In the genomic region with DNA sequence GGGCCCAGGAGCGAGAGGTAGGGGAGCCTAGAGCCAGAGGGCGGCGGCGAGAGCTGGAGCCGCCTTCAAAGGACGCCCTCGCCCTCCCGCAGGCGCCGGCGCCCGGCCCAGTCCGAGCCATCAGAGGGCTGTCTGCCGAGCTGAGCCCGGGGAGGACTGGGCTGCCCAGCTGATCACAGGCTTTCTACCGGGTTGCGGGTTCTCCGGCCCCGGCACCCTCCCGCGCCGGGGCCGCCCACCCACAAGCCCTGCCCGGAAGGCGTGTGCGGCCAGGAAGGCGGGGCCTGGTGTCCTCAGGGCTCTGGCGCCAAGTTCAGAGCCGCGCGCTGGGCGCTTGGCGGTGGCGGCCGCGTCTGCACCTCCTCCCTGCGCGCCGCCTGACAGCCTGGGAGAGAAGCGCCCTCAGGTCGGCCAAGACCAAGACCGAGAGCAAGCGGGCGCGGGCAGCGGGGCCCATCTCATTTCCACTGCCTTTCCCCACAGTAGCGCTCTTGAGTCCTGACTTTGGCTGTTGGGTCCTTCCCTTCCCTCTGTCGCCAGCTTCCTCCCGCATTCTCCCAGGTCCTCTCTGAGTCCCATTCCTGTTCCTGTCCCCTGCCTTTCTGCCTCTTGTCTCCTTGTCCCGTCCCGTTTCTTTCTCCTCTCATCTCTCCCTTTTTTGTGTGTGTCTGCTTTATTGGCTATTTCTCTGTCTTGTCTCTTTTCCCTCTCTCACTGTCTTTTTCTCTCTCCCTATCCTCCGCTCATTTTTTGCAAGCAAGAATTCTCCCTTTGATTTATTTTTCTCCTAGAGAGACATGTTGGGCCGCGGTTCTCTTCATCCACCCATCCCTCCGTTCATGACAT, we compare ENCODE assay signal across 1 cellular context.
TF ChIP-seq lines count a peak whose summit lies in the region.

No MANE protein-coding gene starts in this region.

TF ChIP-seq in K562, 482 proteins besides CTCF, POLR2A, EP300 and RAD21 (continued from another document and continues in another):
- TF ChIP-seq, protein P1, sequence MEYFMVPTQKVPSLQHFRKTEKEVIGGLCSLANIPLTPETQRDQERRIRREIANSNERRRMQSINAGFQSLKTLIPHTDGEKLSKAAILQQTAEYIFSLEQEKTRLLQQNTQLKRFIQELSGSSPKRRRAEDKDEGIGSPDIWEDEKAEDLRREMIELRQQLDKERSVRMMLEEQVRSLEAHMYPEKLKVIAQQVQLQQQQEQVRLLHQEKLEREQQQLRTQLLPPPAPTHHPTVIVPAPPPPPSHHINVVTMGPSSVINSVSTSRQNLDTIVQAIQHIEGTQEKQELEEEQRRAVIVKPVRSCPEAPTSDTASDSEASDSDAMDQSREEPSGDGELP (CRISPR knock-in tag; IDR thresholded peaks at IDR 0.05; ENCODE audit: borderline replicate concordance) = peak; percentile 86; the same call in 1 of the 2 replicates
- TF ChIP-seq ZC3H8 (IDR thresholded peaks at IDR 0.05) (no peak), SMARCA5 (IDR thresholded peaks at IDR 0.05) (peak; percentile 87), ZNF274 (IDR thresholded peaks at IDR 0.05; ENCODE audit: borderline replicate concordance, low read depth, low read length) (no peak), ARID1B (IDR thresholded peaks at IDR 0.05) (peak; percentile 51), CSDE1 (IDR thresholded peaks at IDR 0.05) (0 out of 4 replicates have a peak, but pooled peaks have one; percentile 45 to 62), NCOA2 (IDR thresholded peaks at IDR 0.05; ENCODE audit: partially characterized antibody in 2 of 2) (no peak), ERF (CRISPR knock-in tag; IDR thresholded peaks at IDR 0.05) (no peak), ELF4 (CRISPR knock-in tag; IDR thresholded peaks at IDR 0.05) (peak; percentile 67; the same call in 1 of the 2 replicates), GATAD2B (IDR thresholded peaks at IDR 0.05; ENCODE audit: borderline replicate concordance) (no peak), KHSRP (IDR thresholded peaks at IDR 0.05) (no peak), MTA3 (IDR thresholded peaks at IDR 0.05; ENCODE audit: borderline replicate concordance) (peak; percentile 63; the same call in 1 of the 2 replicates), SMAD1 (IDR thresholded peaks at IDR 0.05; ENCODE audit: low read depth, low read length, partially characterized antibody) (no peak), FOXJ2 (tag; IDR thresholded peaks at IDR 0.05) (no peak), ZFP36 (IDR thresholded peaks at IDR 0.05; ENCODE audit: low read depth, low read length, partially characterized antibody) (no peak), TRIM24 (IDR thresholded peaks at IDR 0.05) (peak; percentile 20 to 59; a peak in 2 of 4 replicates), CHCHD3 (CRISPR knock-in tag; IDR thresholded peaks at IDR 0.05) (no peak), OTX1 (CRISPR knock-in tag; IDR thresholded peaks at IDR 0.05) (peak; percentile 90; the same call in 1 of the 2 replicates), U2AF1 (optimal IDR thresholded peaks at IDR 0.05; ENCODE audit: low read depth, low read length) (no peak), ZFPM2 (CRISPR knock-in tag; IDR thresholded peaks at IDR 0.05) (no peak), BACH1 (tag; IDR thresholded peaks at IDR 0.05) (no peak), NFYB (IDR thresholded peaks at IDR 0.05; ENCODE audit: extremely low read depth, insufficient read length) (no peak), RBM39 (optimal IDR thresholded peaks at IDR 0.05; ENCODE audit: low read depth, low read length) (no peak), ARHGAP35 (IDR thresholded peaks at IDR 0.05; ENCODE audit: partially characterized antibody) (peak; percentile 76), HDAC8 (tag; IDR thresholded peaks at IDR 0.05) (0 out of 2 replicates have a peak, but pooled peaks have one; percentile 28), TBP (optimal IDR thresholded peaks at IDR 0.05; ENCODE audit: low read depth, low read length) (no peak), MIER1 (IDR thresholded peaks at IDR 0.05; ENCODE audit: low read depth) (peak; percentile 44; the same call in 1 of the 2 replicates), PTRF (tag; IDR thresholded peaks at IDR 0.05) (no peak), XRCC5 (IDR thresholded peaks at IDR 0.05; ENCODE audit: low read depth, low read length) (0 out of 2 replicates have a peak, but pooled peaks have one; percentile 23)
- TF ChIP-seq, protein P2, sequence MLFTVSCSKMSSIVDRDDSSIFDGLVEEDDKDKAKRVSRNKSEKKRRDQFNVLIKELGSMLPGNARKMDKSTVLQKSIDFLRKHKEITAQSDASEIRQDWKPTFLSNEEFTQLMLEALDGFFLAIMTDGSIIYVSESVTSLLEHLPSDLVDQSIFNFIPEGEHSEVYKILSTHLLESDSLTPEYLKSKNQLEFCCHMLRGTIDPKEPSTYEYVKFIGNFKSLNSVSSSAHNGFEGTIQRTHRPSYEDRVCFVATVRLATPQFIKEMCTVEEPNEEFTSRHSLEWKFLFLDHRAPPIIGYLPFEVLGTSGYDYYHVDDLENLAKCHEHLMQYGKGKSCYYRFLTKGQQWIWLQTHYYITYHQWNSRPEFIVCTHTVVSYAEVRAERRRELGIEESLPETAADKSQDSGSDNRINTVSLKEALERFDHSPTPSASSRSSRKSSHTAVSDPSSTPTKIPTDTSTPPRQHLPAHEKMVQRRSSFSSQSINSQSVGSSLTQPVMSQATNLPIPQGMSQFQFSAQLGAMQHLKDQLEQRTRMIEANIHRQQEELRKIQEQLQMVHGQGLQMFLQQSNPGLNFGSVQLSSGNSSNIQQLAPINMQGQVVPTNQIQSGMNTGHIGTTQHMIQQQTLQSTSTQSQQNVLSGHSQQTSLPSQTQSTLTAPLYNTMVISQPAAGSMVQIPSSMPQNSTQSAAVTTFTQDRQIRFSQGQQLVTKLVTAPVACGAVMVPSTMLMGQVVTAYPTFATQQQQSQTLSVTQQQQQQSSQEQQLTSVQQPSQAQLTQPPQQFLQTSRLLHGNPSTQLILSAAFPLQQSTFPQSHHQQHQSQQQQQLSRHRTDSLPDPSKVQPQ (CRISPR knock-in tag; IDR thresholded peaks at IDR 0.05; ENCODE audit: borderline replicate concordance) = no peak
- TF ChIP-seq, protein P3, sequence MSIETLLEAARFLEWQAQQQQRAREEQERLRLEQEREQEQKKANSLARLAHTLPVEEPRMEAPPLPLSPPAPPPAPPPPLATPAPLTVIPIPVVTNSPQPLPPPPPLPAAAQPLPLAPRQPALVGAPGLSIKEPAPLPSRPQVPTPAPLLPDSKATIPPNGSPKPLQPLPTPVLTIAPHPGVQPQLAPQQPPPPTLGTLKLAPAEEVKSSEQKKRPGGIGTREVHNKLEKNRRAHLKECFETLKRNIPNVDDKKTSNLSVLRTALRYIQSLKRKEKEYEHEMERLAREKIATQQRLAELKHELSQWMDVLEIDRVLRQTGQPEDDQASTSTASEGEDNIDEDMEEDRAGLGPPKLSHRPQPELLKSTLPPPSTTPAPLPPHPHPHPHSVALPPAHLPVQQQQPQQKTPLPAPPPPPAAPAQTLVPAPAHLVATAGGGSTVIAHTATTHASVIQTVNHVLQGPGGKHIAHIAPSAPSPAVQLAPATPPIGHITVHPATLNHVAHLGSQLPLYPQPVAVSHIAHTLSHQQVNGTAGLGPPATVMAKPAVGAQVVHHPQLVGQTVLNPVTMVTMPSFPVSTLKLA (conservative IDR thresholded peaks at IDR 0.05) = 0 out of 4 replicates have a peak, but pooled peaks of 1 of the 2 experiments have one; percentile 33
- TF ChIP-seq, protein P4, sequence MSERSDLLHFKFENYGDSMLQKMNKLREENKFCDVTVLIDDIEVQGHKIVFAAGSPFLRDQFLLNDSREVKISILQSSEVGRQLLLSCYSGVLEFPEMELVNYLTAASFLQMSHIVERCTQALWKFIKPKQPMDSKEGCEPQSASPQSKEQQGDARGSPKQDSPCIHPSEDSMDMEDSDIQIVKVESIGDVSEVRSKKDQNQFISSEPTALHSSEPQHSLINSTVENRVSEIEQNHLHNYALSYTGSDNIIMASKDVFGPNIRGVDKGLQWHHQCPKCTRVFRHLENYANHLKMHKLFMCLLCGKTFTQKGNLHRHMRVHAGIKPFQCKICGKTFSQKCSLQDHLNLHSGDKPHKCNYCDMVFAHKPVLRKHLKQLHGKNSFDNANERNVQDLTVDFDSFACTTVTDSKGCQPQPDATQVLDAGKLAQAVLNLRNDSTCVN (CRISPR knock-in tag; IDR thresholded peaks at IDR 0.05) = peak; percentile 96
- TF ChIP-seq, protein P5, sequence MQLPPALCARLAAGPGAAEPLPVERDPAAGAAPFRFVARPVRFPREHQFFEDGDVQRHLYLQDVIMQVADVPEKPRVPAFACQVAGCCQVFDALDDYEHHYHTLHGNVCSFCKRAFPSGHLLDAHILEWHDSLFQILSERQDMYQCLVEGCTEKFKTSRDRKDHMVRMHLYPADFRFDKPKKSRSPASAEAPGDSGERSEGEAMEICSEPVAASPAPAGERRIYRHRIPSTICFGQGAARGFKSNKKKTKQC (CRISPR knock-in tag; IDR thresholded peaks at IDR 0.05) = peak; percentile 50; the same call in 1 of the 2 replicates
- TF ChIP-seq, protein P6, sequence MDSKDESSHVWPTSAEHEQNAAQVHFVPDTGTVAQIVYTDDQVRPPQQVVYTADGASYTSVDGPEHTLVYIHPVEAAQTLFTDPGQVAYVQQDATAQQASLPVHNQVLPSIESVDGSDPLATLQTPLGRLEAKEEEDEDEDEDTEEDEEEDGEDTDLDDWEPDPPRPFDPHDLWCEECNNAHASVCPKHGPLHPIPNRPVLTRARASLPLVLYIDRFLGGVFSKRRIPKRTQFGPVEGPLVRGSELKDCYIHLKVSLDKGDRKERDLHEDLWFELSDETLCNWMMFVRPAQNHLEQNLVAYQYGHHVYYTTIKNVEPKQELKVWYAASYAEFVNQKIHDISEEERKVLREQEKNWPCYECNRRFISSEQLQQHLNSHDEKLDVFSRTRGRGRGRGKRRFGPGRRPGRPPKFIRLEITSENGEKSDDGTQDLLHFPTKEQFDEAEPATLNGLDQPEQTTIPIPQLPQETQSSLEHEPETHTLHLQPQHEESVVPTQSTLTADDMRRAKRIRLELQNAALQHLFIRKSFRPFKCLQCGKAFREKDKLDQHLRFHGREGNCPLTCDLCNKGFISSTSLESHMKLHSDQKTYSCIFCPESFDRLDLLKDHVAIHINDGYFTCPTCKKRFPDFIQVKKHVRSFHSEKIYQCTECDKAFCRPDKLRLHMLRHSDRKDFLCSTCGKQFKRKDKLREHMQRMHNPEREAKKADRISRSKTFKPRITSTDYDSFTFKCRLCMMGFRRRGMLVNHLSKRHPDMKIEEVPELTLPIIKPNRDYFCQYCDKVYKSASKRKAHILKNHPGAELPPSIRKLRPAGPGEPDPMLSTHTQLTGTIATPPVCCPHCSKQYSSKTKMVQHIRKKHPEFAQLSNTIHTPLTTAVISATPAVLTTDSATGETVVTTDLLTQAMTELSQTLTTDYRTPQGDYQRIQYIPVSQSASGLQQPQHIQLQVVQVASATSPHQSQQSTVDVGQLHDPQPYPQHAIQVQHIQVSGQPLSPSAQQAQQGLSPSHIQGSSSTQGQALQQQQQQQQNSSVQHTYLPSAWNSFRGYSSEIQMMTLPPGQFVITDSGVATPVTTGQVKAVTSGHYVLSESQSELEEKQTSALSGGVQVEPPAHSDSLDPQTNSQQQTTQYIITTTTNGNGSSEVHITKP (IDR thresholded peaks at IDR 0.05; ENCODE audit: partially characterized antibody) = peak; percentile 59
- TF ChIP-seq, protein P7, sequence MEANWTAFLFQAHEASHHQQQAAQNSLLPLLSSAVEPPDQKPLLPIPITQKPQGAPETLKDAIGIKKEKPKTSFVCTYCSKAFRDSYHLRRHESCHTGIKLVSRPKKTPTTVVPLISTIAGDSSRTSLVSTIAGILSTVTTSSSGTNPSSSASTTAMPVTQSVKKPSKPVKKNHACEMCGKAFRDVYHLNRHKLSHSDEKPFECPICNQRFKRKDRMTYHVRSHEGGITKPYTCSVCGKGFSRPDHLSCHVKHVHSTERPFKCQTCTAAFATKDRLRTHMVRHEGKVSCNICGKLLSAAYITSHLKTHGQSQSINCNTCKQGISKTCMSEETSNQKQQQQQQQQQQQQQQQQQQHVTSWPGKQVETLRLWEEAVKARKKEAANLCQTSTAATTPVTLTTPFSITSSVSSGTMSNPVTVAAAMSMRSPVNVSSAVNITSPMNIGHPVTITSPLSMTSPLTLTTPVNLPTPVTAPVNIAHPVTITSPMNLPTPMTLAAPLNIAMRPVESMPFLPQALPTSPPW (CRISPR knock-in tag; IDR thresholded peaks at IDR 0.05) = peak; percentile 78
- TF ChIP-seq, protein P8, sequence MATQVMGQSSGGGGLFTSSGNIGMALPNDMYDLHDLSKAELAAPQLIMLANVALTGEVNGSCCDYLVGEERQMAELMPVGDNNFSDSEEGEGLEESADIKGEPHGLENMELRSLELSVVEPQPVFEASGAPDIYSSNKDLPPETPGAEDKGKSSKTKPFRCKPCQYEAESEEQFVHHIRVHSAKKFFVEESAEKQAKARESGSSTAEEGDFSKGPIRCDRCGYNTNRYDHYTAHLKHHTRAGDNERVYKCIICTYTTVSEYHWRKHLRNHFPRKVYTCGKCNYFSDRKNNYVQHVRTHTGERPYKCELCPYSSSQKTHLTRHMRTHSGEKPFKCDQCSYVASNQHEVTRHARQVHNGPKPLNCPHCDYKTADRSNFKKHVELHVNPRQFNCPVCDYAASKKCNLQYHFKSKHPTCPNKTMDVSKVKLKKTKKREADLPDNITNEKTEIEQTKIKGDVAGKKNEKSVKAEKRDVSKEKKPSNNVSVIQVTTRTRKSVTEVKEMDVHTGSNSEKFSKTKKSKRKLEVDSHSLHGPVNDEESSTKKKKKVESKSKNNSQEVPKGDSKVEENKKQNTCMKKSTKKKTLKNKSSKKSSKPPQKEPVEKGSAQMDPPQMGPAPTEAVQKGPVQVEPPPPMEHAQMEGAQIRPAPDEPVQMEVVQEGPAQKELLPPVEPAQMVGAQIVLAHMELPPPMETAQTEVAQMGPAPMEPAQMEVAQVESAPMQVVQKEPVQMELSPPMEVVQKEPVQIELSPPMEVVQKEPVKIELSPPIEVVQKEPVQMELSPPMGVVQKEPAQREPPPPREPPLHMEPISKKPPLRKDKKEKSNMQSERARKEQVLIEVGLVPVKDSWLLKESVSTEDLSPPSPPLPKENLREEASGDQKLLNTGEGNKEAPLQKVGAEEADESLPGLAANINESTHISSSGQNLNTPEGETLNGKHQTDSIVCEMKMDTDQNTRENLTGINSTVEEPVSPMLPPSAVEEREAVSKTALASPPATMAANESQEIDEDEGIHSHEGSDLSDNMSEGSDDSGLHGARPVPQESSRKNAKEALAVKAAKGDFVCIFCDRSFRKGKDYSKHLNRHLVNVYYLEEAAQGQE (CRISPR knock-in tag; IDR thresholded peaks at IDR 0.05; ENCODE audit: low read depth) = 0 out of 2 replicates have a peak, but pooled peaks have one; percentile 2
- TF ChIP-seq, protein P9, sequence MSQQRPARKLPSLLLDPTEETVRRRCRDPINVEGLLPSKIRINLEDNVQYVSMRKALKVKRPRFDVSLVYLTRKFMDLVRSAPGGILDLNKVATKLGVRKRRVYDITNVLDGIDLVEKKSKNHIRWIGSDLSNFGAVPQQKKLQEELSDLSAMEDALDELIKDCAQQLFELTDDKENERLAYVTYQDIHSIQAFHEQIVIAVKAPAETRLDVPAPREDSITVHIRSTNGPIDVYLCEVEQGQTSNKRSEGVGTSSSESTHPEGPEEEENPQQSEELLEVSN (IDR thresholded peaks at IDR 0.05; ENCODE audit: borderline replicate concordance in 1 of 2, extremely low read depth in 1 of 2, insufficient read depth in 1 of 2, insufficient read length in 1 of 2, low read depth in 1 of 2, low read length in 1 of 2, poor library complexity in 1 of 2, severe bottlenecking in 1 of 2) = peak in 1 of 2 experiments; percentile 49
- TF ChIP-seq, protein P10, sequence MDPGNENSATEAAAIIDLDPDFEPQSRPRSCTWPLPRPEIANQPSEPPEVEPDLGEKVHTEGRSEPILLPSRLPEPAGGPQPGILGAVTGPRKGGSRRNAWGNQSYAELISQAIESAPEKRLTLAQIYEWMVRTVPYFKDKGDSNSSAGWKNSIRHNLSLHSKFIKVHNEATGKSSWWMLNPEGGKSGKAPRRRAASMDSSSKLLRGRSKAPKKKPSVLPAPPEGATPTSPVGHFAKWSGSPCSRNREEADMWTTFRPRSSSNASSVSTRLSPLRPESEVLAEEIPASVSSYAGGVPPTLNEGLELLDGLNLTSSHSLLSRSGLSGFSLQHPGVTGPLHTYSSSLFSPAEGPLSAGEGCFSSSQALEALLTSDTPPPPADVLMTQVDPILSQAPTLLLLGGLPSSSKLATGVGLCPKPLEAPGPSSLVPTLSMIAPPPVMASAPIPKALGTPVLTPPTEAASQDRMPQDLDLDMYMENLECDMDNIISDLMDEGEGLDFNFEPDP (CRISPR knock-in tag; IDR thresholded peaks at IDR 0.05) = no peak
